In genomic region chr18:45409971-45410370, GRCh38 we compare ENCODE assay signal across 6 cellular contexts.
"Had no signal": no experiment of that assay in that cellular context is flagged by ENCODE, and none has a peak within 500 bp of the region (broad histone marks: within the 10 kb centered on the region; RNA-seq: fewer than 3 reads in every experiment).

No MANE protein-coding gene starts in this region.

- H3K27ac ChIP-seq: HL-60, KMS-11 had no signal

- DNase-seq: IMR-90, KBM-7, KG1 had no signal

- H3K4me3 ChIP-seq: K562 had no signal
